In genomic region chr5:13946111-13946510, GRCh38 we compare ENCODE assay signal across 15 cellular contexts. TPM values are rescaled to one million over a fixed set of nuclear protein-coding genes. Genes with fewer than 3 reads are reported as not detected.
DNase-seq lines count a peak whose midpoint lies in the region; ATAC-seq and TF ChIP-seq lines count a peak whose summit lies in the region.
"Had no signal": no experiment of that assay in that cellular context is flagged by ENCODE, and none has a peak within 500 bp of the region (broad histone marks: within the 10 kb centered on the region; RNA-seq: fewer than 3 reads in every experiment).

No MANE protein-coding gene starts in this region.

- H3K27ac ChIP-seq in right atrium auricular region = no peak overlapping the region
- H3K27ac ChIP-seq: parathyroid adenoma had no signal

- H3K4me3 ChIP-seq in fibroblast of mammary gland (ENCODE audit: control insufficient read depth, low read depth, low read length) = no peak overlapping the region
- H3K4me3 ChIP-seq in right atrium auricular region = no peak overlapping the region

- H3K36me3 ChIP-seq in right atrium auricular region = no peaks in the 10 kb centered on the region

- DNase-seq in NCI-H1694 (lab: John Stamatoyannopoulos, UW) (peak; percentile 41), NCI-H1694 treated with DMSO at 0.1 percent for 48 hours (lab: John Stamatoyannopoulos, UW) (no peak), T1000 (lab: John Stamatoyannopoulos, UW) (peak; percentile 52), fibroblast of mammary gland (ENCODE audit: low read depth) (peak; percentile 59), right atrium auricular region (ENCODE audit: low spot score) (no peak), NCI-H524 (lab: John Stamatoyannopoulos, UW) (no peak), COLO668 (lab: John Stamatoyannopoulos, UW; ENCODE audit: unreplicated experiment) (no peak)
- DNase-seq: activated naive CD8-positive, alpha-beta T cell treated with anti-CD3 and anti-CD28 coated beads, Interleukin-2, amount 50 U/mL, for 24 hours; activated T-cell treated with anti-CD3 and anti-CD28 coated beads, Interleukin-2, amount 50 U/mL, for 48 hours; erythroblast; OCI-M1; stimulated activated naive CD8-positive, alpha-beta T cell treated with anti-CD3 and anti-CD28 coated beads, Interleukin-15, Interleukin-2, amounts not matched to agents 100 U/mL and 50 U/mL, for 24 hours had no signal

- H3K27me3 ChIP-seq in right atrium auricular region = no peaks in the 10 kb centered on the region

- no peak for ATAC-seq in GM18868 (IDR thresholded peaks at IDR 0.05; ENCODE audit: unreplicated experiment)
- ATAC-seq: activated naive CD8-positive, alpha-beta T cell treated with anti-CD3 and anti-CD28 coated beads, Interleukin-2, amount 50 U/mL, for 24 hours; SK-N-SH treated with all-trans-retinoic acid at 6 μM for 48 hours; stimulated activated naive CD8-positive, alpha-beta T cell treated with anti-CD3 and anti-CD28 coated beads, Interleukin-15, Interleukin-2, amounts not matched to agents 100 U/mL and 50 U/mL, for 24 hours had no signal

- TF ChIP-seq CTCF in fibroblast of mammary gland (conservative IDR thresholded peaks at IDR 0.05; ENCODE audit: control insufficient read depth, insufficient read depth, low read depth, low read length) (no peak), right atrium auricular region (IDR thresholded peaks at IDR 0.05) (no peak)

- no peaks in the 10 kb centered on the region for H3K4me1 ChIP-seq in right atrium auricular region
- H3K4me1 ChIP-seq: parathyroid adenoma had no signal

- no peaks in the 10 kb centered on the region for H3K9me3 ChIP-seq in right atrium auricular region

RNA-seq across cellular contexts. Expression of gene DNAH5, which starts 1.6 kb away (rescaled TPM):
- total RNA-seq in right atrium auricular region = under 1 TPM in 1 of 2 donors, not detected in 1; 0.08 TPM

Comparison
In these comparisons a context has a peak if more than half of its experiments do, and no peak if none do; other contexts are left out.
1. DNase-seq: peak in NCI-H1694 (single experiment), T1000 (single experiment) and fibroblast of mammary gland (single experiment); none in NCI-H1694 treated with DMSO at 0.1 percent for 48 hours (single experiment), right atrium auricular region (single experiment), NCI-H524 (0 of 2) and COLO668 (single experiment).